ENCODE assay signal across 9 cellular contexts in the genomic region with DNA sequence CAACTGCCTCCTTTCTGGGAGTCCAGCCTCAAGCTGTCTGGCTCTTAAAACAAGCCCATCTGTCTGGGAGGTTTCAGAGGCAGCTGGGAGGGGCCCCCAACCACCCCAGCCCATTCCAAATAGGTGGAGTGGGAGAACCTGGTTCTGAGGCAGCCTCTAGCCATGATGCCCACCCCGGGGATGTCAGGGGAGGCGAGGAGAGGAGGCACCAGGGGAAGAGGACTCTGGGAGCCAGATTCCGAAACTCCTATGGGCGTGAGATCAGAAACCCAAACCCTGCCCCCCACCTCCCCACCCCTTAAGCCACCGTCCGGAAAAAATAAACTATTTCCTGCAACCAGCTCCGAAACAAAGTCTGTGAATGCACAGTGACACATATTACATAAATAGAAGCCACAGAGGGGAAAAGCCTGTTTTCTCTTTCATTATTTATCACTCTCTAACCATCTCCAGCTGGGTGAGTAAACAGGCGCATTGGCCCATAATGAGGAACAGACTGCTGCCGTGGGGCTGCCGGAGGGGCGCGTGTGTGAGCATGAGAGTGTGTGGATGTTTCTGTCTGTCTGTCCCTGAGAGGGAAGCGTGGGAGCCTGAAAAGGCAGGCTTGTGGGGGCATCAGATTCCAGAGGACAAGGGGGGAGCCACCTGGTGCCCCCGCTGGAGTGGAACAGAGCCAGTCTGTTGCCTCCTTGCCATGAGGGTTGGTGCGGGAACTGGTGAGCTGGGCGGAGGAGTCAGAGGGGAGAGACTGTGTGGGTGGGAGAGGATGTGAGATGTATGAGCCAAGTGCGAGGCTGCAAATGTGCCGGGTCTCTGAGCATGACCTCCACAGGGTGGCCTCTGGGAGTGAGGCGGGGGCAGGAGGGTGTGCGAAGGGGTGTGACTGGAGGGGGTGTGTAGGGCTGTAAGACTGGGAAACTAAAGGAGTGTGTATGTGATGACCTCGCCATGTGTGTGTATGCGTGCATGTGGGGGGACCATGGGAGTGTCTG. TPM values are rescaled to one million over a fixed set of nuclear protein-coding genes. Genes with fewer than 3 reads are reported as not detected.
DNase-seq lines count a peak whose midpoint lies in the region; ATAC-seq, FAIRE-seq and TF ChIP-seq lines count a peak whose summit lies in the region.
"Had no signal": no experiment of that assay in that cellular context is flagged by ENCODE, and none has a peak within 500 bp of the region (broad histone marks: within the 10 kb centered on the region; RNA-seq: fewer than 3 reads in every experiment).

No MANE protein-coding gene starts in this region.

- no peak overlapping the region for H3K9ac ChIP-seq in MM.1S (ENCODE audit: low read length)

- H3K9me2 ChIP-seq in MM.1S (replicated peaks; ENCODE audit: insufficient read depth, low read length), result no peaks in the 10 kb centered on the region

- H4K20me1 ChIP-seq in MM.1S (ENCODE audit: insufficient read depth, low read length), result 0 out of 2 replicates have a peak, but pooled peaks cover 3% of the 10 kb centered on the region

- peak overlapping the region; percentile 80; the same call in 1 of the 2 replicates for H3K4me2 ChIP-seq in MM.1S (ENCODE audit: low read depth, low read length)

- H3K4me3 ChIP-seq in MM.1S (ENCODE audit: low read length), result peak overlapping the region; percentile 36
- peak overlapping the region; percentile 21 for H3K4me3 ChIP-seq in fibroblast of mammary gland (ENCODE audit: control insufficient read depth, low read depth, low read length)
- H3K4me3 ChIP-seq: cardiac muscle cell had no signal

- CTCF ChIA-PET in activated CD4-positive, alpha-beta memory T cell treated with anti-CD3 and anti-CD28 coated beads for 36 hours (lab: Charles Lee), result interaction anchor here (0.6 to 1.6 kb wide), 4 partner anchors 17 to 151 kb away, joined by 3 to 5 read pairs (median 4); no protein-coding TSS in a partner anchor

- peaks cover 15% of the 10 kb centered on the region for H3K4me1 ChIP-seq in MM.1S (ENCODE audit: low read length)

- no peak overlapping the region for H3K27ac ChIP-seq in MM.1S (ENCODE audit: low read length)
- H3K27ac ChIP-seq: cardiac muscle cell had no signal

- H3K36me3 Mint-ChIP-seq in activated CD4-positive, alpha-beta memory T cell treated with anti-CD3 and anti-CD28 coated beads for 36 hours, result no peaks in the 10 kb centered on the region

- peaks cover 11% of the 10 kb centered on the region; the same call in 1 of the 2 replicates for H3F3A ChIP-seq in MM.1S (ENCODE audit: insufficient read depth, low read length)

- H3K9me3 ChIP-seq in MM.1S (replicated peaks; ENCODE audit: insufficient read depth, low read length), result no peaks in the 10 kb centered on the region

- DNase-seq in GM12891 (ENCODE audit: insufficient read length, low spot score) (peak; percentile 74), MM.1S (peak; percentile 76), fibroblast of mammary gland (ENCODE audit: low read depth) (peak; percentile 89), RCC 7860 (ENCODE audit: low spot score) (no peak), OCI-M1 (lab: John Stamatoyannopoulos, UW) (no peak)
- peak; percentile 88 for DNase-seq in activated CD4-positive, alpha-beta memory T cell treated with anti-CD3 and anti-CD28 coated beads for 36 hours
- peak; percentile 54 to 62 (median 58) for DNase-seq in stimulated activated CD4-positive, alpha-beta T cell treated with anti-CD3 and anti-CD28 coated beads, TNF-alpha, amount 100 ng/mL, for 4 hours (ENCODE audit: low read depth in 3 of 3)

- POLR2A ChIA-PET in activated CD4-positive, alpha-beta memory T cell treated with anti-CD3 and anti-CD28 coated beads for 36 hours (lab: Charles Lee), result interaction anchor here (1.1 to 1.7 kb wide), 3 partner anchors 11 to 15 kb away, joined by 3 to 16 read pairs (median 5); partner anchors contain the start of gene FOXP4

- H3K36me3 ChIP-seq in MM.1S (replicated peaks; ENCODE audit: insufficient read depth, low read length), result no peaks in the 10 kb centered on the region
- H3K36me3 ChIP-seq: cardiac muscle cell had no signal

- no peaks in the 10 kb centered on the region for H3K27me3 Mint-ChIP-seq in activated CD4-positive, alpha-beta memory T cell treated with anti-CD3 and anti-CD28 coated beads for 36 hours

- H3K79me2 ChIP-seq in MM.1S (ENCODE audit: low read length), result no peaks in the 10 kb centered on the region

- intact Hi-C loops in activated CD4-positive, alpha-beta memory T cell treated with anti-CD3 and anti-CD28 coated beads for 36 hours (cut with micrococcal nuclease), result loop anchor here (1.0 to 2.0 kb wide), 3 partner anchors 14 to 693 kb away; partner anchors contain the start of gene FOXP4

- peak; percentile 73 for ATAC-seq in GM21737 (IDR thresholded peaks at IDR 0.05; ENCODE audit: unreplicated experiment)

- peak overlapping the region; percentile 74 for H3K4me3 Mint-ChIP-seq in activated CD4-positive, alpha-beta memory T cell treated with anti-CD3 and anti-CD28 coated beads for 36 hours

- H2AFZ ChIP-seq in MM.1S (ENCODE audit: low read length), result no peak overlapping the region

- H3K9me3 Mint-ChIP-seq in activated CD4-positive, alpha-beta memory T cell treated with anti-CD3 and anti-CD28 coated beads for 36 hours, result no peaks in the 10 kb centered on the region

- TF ChIP-seq CTCF in MM.1S (IDR thresholded peaks at IDR 0.05; ENCODE audit: low read length) (no peak), fibroblast of mammary gland (conservative IDR thresholded peaks at IDR 0.05; ENCODE audit: control insufficient read depth, insufficient read depth, low read depth, low read length) (no peak)

- FAIRE-seq in GM12891 (lab: Jason Lieb, UNC) (peak; percentile 96), RCC 7860 (lab: Jason Lieb, UNC) (no peak)

- H3K27me3 ChIP-seq in MM.1S (replicated peaks; ENCODE audit: insufficient read depth, low read length), result peaks cover 93% of the 10 kb centered on the region

- peaks cover 30% of the 10 kb centered on the region for H3K4me1 Mint-ChIP-seq in activated CD4-positive, alpha-beta memory T cell treated with anti-CD3 and anti-CD28 coated beads for 36 hours (ENCODE audit: low read depth)

- peak; percentile 34; the same call in 1 of the 2 replicates for TF ChIP-seq POLR2A in GM12891 (IDR thresholded peaks at IDR 0.05; ENCODE audit: low read depth, low read length)

- peak overlapping the region; percentile 99 for H3K27ac Mint-ChIP-seq in activated CD4-positive, alpha-beta memory T cell treated with anti-CD3 and anti-CD28 coated beads for 36 hours

TF ChIP-seq in GM12891, 5 proteins besides CTCF, POLR2A, EP300 and RAD21:
- TF ChIP-seq TAF1 (IDR thresholded peaks at IDR 0.05; ENCODE audit: low read depth, low read length), result peak; percentile 42; the same call in 1 of the 2 replicates
- TF ChIP-seq PAX5 (IDR thresholded peaks at IDR 0.05; ENCODE audit: insufficient read depth, low read length, severe bottlenecking), result peak; percentile 69
- no peak for TF ChIP-seq POLR2AphosphoS5 (IDR thresholded peaks at IDR 0.05; ENCODE audit: low read depth, low read length)
- peak; percentile 64 for TF ChIP-seq SPI1 (IDR thresholded peaks at IDR 0.05; ENCODE audit: low read depth, low read length)
- TF ChIP-seq POU2F2 (IDR thresholded peaks at IDR 0.05; ENCODE audit: low read depth, low read length), result peak; percentile 45

RNA-seq across cellular contexts. Expression of gene FOXP4, which starts 14.3 kb away (rescaled TPM):
- polyA plus RNA-seq in GM12891 (2012; ENCODE audit: low read depth, missing spikeins), result 18.2 TPM
- 10 to 100 TPM; 19.5 to 21.6 TPM for total RNA-seq in activated CD4-positive, alpha-beta memory T cell treated with anti-CD3 and anti-CD28 coated beads for 36 hours

Comparison
In these comparisons a context has a peak if more than half of its experiments do, and no peak if none do; other contexts are left out.
1. DNase-seq: peak in GM12891 (single experiment), MM.1S (single experiment), activated CD4-positive, alpha-beta memory T cell treated with anti-CD3 and anti-CD28 coated beads for 36 hours (single experiment), fibroblast of mammary gland (single experiment) and stimulated activated CD4-positive, alpha-beta T cell treated with anti-CD3 and anti-CD28 coated beads, TNF-alpha, amount 100 ng/mL, for 4 hours (3 of 3); none in RCC 7860 (single experiment) and OCI-M1 (single experiment).